13 cellular contexts compared by ENCODE assay signal in genomic region chr12:26630546-26631027, GRCh38.
DNase-seq lines count a peak whose midpoint lies in the region; ATAC-seq, FAIRE-seq and TF ChIP-seq lines count a peak whose summit lies in the region.
"Had no signal": no experiment of that assay in that cellular context is flagged by ENCODE, and none has a peak within 500 bp of the region (broad histone marks: within the 10 kb centered on the region; RNA-seq: fewer than 3 reads in every experiment).

No MANE protein-coding gene starts in this region.

- H3K36me3 ChIP-seq in parathyroid adenoma (ENCODE audit: control insufficient read depth, insufficient read depth, low read length), result no peaks in the 10 kb centered on the region

- peak overlapping the region; percentile 14 for H3K4me2 ChIP-seq in parathyroid adenoma (ENCODE audit: low read length)

- H3K27ac ChIP-seq in parathyroid adenoma, result no peak overlapping the region
- H3K27ac ChIP-seq: epithelial cell of prostate had no signal

- H3K79me2 ChIP-seq in parathyroid adenoma, result no peaks in the 10 kb centered on the region

- no peak overlapping the region for H3K9ac ChIP-seq in parathyroid adenoma

- DNase-seq in Ammon's horn (ENCODE audit: low spot score) (peak; percentile 36), RCC 7860 (ENCODE audit: low spot score) (peak; percentile 98), fibroblast of pulmonary artery (ENCODE audit: low read depth) (peak; percentile 67), NCI-H2029 treated with DMSO at 0.1 percent for 48 hours (lab: John Stamatoyannopoulos, UW) (no peak)
- DNase-seq: activated T-cell treated with anti-CD3 and anti-CD28 coated beads, Interleukin-2, amount 50 U/mL, for 48 hours; DMS53; naive thymus-derived CD4-positive, alpha-beta T cell; NCI-H2171 treated with DMSO at 0.1 percent for 48 hours had no signal

- H3K27me3 ChIP-seq in parathyroid adenoma (ENCODE audit: control insufficient read depth, insufficient read depth, low read length), result no peaks in the 10 kb centered on the region

- no peak for ATAC-seq in HG02623 (IDR thresholded peaks at IDR 0.05; ENCODE audit: unreplicated experiment)
- no peak for ATAC-seq in GM18867 (IDR thresholded peaks at IDR 0.05; ENCODE audit: unreplicated experiment)
- no peak for ATAC-seq in HG02588 (IDR thresholded peaks at IDR 0.05; ENCODE audit: unreplicated experiment)
- ATAC-seq: naive thymus-derived CD4-positive, alpha-beta T cell had no signal

- FAIRE-seq in RCC 7860 (lab: Jason Lieb, UNC), result peak; percentile 99

- H3K4me3 ChIP-seq in fibroblast of pulmonary artery (replicated peaks; ENCODE audit: low read depth, low read length), result no peak overlapping the region
- no peak overlapping the region for H3K4me3 ChIP-seq in parathyroid adenoma (ENCODE audit: low read depth, low read length)

- H3K9me3 ChIP-seq in parathyroid adenoma (ENCODE audit: control insufficient read depth, low read length), result no peaks in the 10 kb centered on the region

- no peak overlapping the region for H2AFZ ChIP-seq in parathyroid adenoma

- TF ChIP-seq CTCF in fibroblast of pulmonary artery (IDR thresholded peaks at IDR 0.05; ENCODE audit: low read length, missing control alignments), result peak; percentile 7
- no peak for TF ChIP-seq CTCF in parathyroid adenoma (IDR thresholded peaks at IDR 0.05)

- no peaks in the 10 kb centered on the region for H3K4me1 ChIP-seq in parathyroid adenoma
